ENCODE assay signal across 3 cellular contexts in genomic region chr7:116529250-116529649, GRCh38.
TF ChIP-seq lines count a peak whose summit lies in the region.

No MANE protein-coding gene starts in this region.

TF ChIP-seq in SK-N-SH, 30 proteins besides CTCF, POLR2A, EP300 and RAD21:
- TF ChIP-seq RCOR1 (IDR thresholded peaks at IDR 0.05; ENCODE audit: low read length) (no peak), TAF1 (IDR thresholded peaks at IDR 0.05; ENCODE audit: borderline replicate concordance, low read depth, low read length) (no peak), USF2 (IDR thresholded peaks at IDR 0.05; ENCODE audit: borderline replicate concordance, low read depth, low read length) (no peak), RFX5 (IDR thresholded peaks at IDR 0.05; ENCODE audit: low read length) (no peak), MEF2A (IDR thresholded peaks at IDR 0.05; ENCODE audit: borderline replicate concordance, low read depth) (no peak), JUND (IDR thresholded peaks at IDR 0.05) (no peak)

TF ChIP-seq in SK-N-SH treated with all-trans-retinoic acid at 6 μM for 48 hours, 23 proteins besides CTCF, POLR2A, EP300 and RAD21:
- no peak for TF ChIP-seq ZNF8 (CRISPR knock-in tag; IDR thresholded peaks at IDR 0.05)
- no peak for TF ChIP-seq GLIS3 (CRISPR knock-in tag; IDR thresholded peaks at IDR 0.05)
- no peak for TF ChIP-seq PATZ1 (CRISPR knock-in tag; IDR thresholded peaks at IDR 0.05; ENCODE audit: borderline replicate concordance)
- TF ChIP-seq ZC3H10 (CRISPR knock-in tag; IDR thresholded peaks at IDR 0.05), result no peak
- TF ChIP-seq RARB (CRISPR knock-in tag; IDR thresholded peaks at IDR 0.05), result no peak
- TF ChIP-seq TOX (CRISPR knock-in tag; IDR thresholded peaks at IDR 0.05; ENCODE audit: borderline replicate concordance), result no peak
- TF ChIP-seq TCF4 (CRISPR knock-in tag; IDR thresholded peaks at IDR 0.05; ENCODE audit: borderline replicate concordance), result no peak
- TF ChIP-seq SNAI2 (CRISPR knock-in tag; IDR thresholded peaks at IDR 0.05), result no peak
- no peak for TF ChIP-seq ESRRG (CRISPR knock-in tag; IDR thresholded peaks at IDR 0.05)
- TF ChIP-seq ZFP3 (CRISPR knock-in tag; IDR thresholded peaks at IDR 0.05), result no peak
- no peak for TF ChIP-seq ZNF565 (CRISPR knock-in tag; conservative IDR thresholded peaks at IDR 0.05; ENCODE audit: low read depth)
- TF ChIP-seq TSHZ2 (CRISPR knock-in tag; IDR thresholded peaks at IDR 0.05), result no peak
- TF ChIP-seq ARNTL (CRISPR knock-in tag; IDR thresholded peaks at IDR 0.05; ENCODE audit: borderline replicate concordance, low read depth), result no peak

TF ChIP-seq in HepG2, 621 proteins besides CTCF, POLR2A, EP300 and RAD21:
- TF ChIP-seq MEIS1 (CRISPR knock-in tag; IDR thresholded peaks at IDR 0.05; ENCODE audit: borderline replicate concordance) (no peak), ZNF292 (CRISPR knock-in tag; IDR thresholded peaks at IDR 0.05; ENCODE audit: borderline replicate concordance, low read depth) (no peak), GABPB1 (CRISPR knock-in tag; IDR thresholded peaks at IDR 0.05) (no peak), ETS1 (CRISPR knock-in tag; IDR thresholded peaks at IDR 0.05) (no peak), CREBL2 (CRISPR knock-in tag; IDR thresholded peaks at IDR 0.05; ENCODE audit: borderline replicate concordance) (no peak), ZFP91 (CRISPR knock-in tag; IDR thresholded peaks at IDR 0.05; ENCODE audit: borderline replicate concordance) (no peak), HNF1B (CRISPR knock-in tag; IDR thresholded peaks at IDR 0.05) (no peak), ERF (CRISPR knock-in tag; IDR thresholded peaks at IDR 0.05) (no peak), HDAC1 (CRISPR knock-in tag; IDR thresholded peaks at IDR 0.05) (no peak), ZNF232 (CRISPR knock-in tag; IDR thresholded peaks at IDR 0.05; ENCODE audit: borderline replicate concordance) (no peak), ZNF101 (CRISPR knock-in tag; IDR thresholded peaks at IDR 0.05; ENCODE audit: borderline replicate concordance, low read depth) (no peak), ZNF879 (CRISPR knock-in tag; IDR thresholded peaks at IDR 0.05) (no peak), REXO4 (CRISPR knock-in tag; IDR thresholded peaks at IDR 0.05; ENCODE audit: borderline replicate concordance) (no peak), PCBP1 (IDR thresholded peaks at IDR 0.05; ENCODE audit: borderline replicate concordance, low read depth, low read length) (no peak), ZNF367 (CRISPR knock-in tag; IDR thresholded peaks at IDR 0.05; ENCODE audit: borderline replicate concordance) (no peak), ZNF691 (CRISPR knock-in tag; IDR thresholded peaks at IDR 0.05; ENCODE audit: borderline replicate concordance, low read depth) (no peak)
